19 cellular contexts compared by ENCODE assay signal in genomic region chr3:41302295-41302694, GRCh38.
DNase-seq lines count a peak whose midpoint lies in the region; ATAC-seq, FAIRE-seq and TF ChIP-seq lines count a peak whose summit lies in the region.
"Had no signal": no experiment of that assay in that cellular context is flagged by ENCODE, and none has a peak within 500 bp of the region (broad histone marks: within the 10 kb centered on the region; RNA-seq: fewer than 3 reads in every experiment).

No MANE protein-coding gene starts in this region.

- H4K20me1 ChIP-seq in HepG2 (ENCODE audit: insufficient read depth, low read length), result no peaks in the 10 kb centered on the region
- H4K20me1 ChIP-seq: BLaER1 treated with 17β-estradiol and CSF1 and Interleukin-3, amounts not matched to agents 10 nM and 100 nM had no signal

- WGBS in right lobe of liver (ENCODE audit: insufficient coverage, low coverage, low lambda C conversion rate, missing lambda C conversion rate), result 38% methylated on average over 4 of the region's 4 CpGs
- 85% methylated on average over 4 of the region's 4 CpGs for WGBS in HepG2 (ENCODE audit: low lambda C conversion rate)

- H3K27me3 ChIP-seq in right lobe of liver (no peaks in the 10 kb centered on the region), HepG2 (ENCODE audit: control insufficient read depth in 1 of 2, insufficient read depth in 2 of 2, low read length in 2 of 2) (no peaks in the 10 kb centered on the region), dorsolateral prefrontal cortex (no peaks in the 10 kb centered on the region)
- H3K27me3 ChIP-seq: BLaER1 treated with 17β-estradiol and CSF1 and Interleukin-3, amounts not matched to agents 10 nM and 100 nM had no signal

- TF ChIP-seq EP300 in HepG2 (IDR thresholded peaks at IDR 0.05; ENCODE audit: low read depth in 2 of 2, low read length in 2 of 2) (no peak), HepG2 (CRISPR knock-in tag; IDR thresholded peaks at IDR 0.05; ENCODE audit: borderline replicate concordance) (no peak)

- CTCF ChIA-PET in HepG2 (lab: Yijun Ruan, JAX; ENCODE audit: low intra/inter-chr PET ratio, low total read pairs), result no interaction called here

- H3K36me3 ChIP-seq in right lobe of liver (no peaks in the 10 kb centered on the region), HepG2 (replicated peaks in 1 of 2; ENCODE audit: control insufficient read depth in 1 of 2, insufficient read depth in 2 of 2, low read length in 2 of 2) (no peaks in the 10 kb centered on the region)
- H3K36me3 ChIP-seq: BLaER1 treated with 17β-estradiol and CSF1 and Interleukin-3, amounts not matched to agents 10 nM and 100 nM had no signal

- POLR2A ChIA-PET in HepG2 (lab: Yijun Ruan, JAX), result no interaction called here

- no TSS peak for BruUV-seq in HepG2 (replicated peaks; lab: Mats Ljungman, UMichigan)

- TF ChIP-seq CTCF in right lobe of liver (IDR thresholded peaks at IDR 0.05) (no peak), HepG2 (CRISPR knock-in tag; IDR thresholded peaks at IDR 0.05) (no peak), dorsolateral prefrontal cortex (IDR thresholded peaks at IDR 0.05 in 54 of 56, conservative IDR thresholded peaks at IDR 0.05 in 2 of 56; ENCODE audit: low read depth in 1 of 56, partially characterized antibody in 56 of 56) (no peak)

- TF ChIP-seq POLR2A in right lobe of liver (IDR thresholded peaks at IDR 0.05) (no peak), HepG2 (IDR thresholded peaks at IDR 0.05; ENCODE audit: insufficient read depth in 1 of 2, low read depth in 2 of 2, low read length in 2 of 2) (no peak)

- ATAC-seq in right lobe of liver, result peak in 3 of 4 donors; percentile 20 to 59 (median 56)
- ATAC-seq in HepG2, result no peak
- ATAC-seq in left lobe of liver, result peak; percentile 44
- no peak for ATAC-seq in HG03135 (IDR thresholded peaks at IDR 0.05; ENCODE audit: unreplicated experiment)
- ATAC-seq: A549; CD8-positive, alpha-beta T cell had no signal

- no peaks in the 10 kb centered on the region for H3K79me2 ChIP-seq in HepG2 (ENCODE audit: insufficient read depth, low read length)

- H2AFZ ChIP-seq in HepG2 (ENCODE audit: low read length), result no peak overlapping the region

- no peak for TF ChIP-seq RAD21 in HepG2 (CRISPR knock-in tag; IDR thresholded peaks at IDR 0.05)

- H3K27ac ChIP-seq in right lobe of liver, result no peak overlapping the region
- H3K27ac ChIP-seq in HepG2 (ENCODE audit: extremely low read length, insufficient read depth, low read length), result no peak overlapping the region
- no peak overlapping the region for H3K27ac ChIP-seq in dorsolateral prefrontal cortex
- H3K27ac ChIP-seq: 22Rv1; A549; BLaER1 treated with 17β-estradiol and CSF1 and Interleukin-3, amounts not matched to agents 10 nM and 100 nM; C4-2B had no signal

- no peak overlapping the region for H3K4me2 ChIP-seq in HepG2 (ENCODE audit: low read depth, low read length)
- H3K4me2 ChIP-seq: A549; BLaER1 treated with 17β-estradiol and CSF1 and Interleukin-3, amounts not matched to agents 10 nM and 100 nM had no signal

- in situ Hi-C loops in HepG2 (cut with HindIII; ENCODE audit: extremely low pct_ligation_motif_present, low pct_unique_long_range_greater_than_20kb), result no loop called here

- H3K4me3 ChIP-seq in right lobe of liver (no peak overlapping the region), HepG2 (replicated peaks in 1 of 3; ENCODE audit: insufficient read depth in 1 of 3, low read depth in 2 of 3, low read length in 3 of 3) (no peak overlapping the region), dorsolateral prefrontal cortex (no peak overlapping the region)
- H3K4me3 ChIP-seq: A549; BLaER1 treated with 17β-estradiol and CSF1 and Interleukin-3, amounts not matched to agents 10 nM and 100 nM had no signal

- FAIRE-seq in HepG2 (lab: Jason Lieb, UNC), result no peak
- FAIRE-seq: A549, G401.6, GM12891, GM19239 had no signal

- H3K4me1 ChIP-seq in right lobe of liver, result peaks cover 0 to 10% (median 0%) of the 10 kb centered on the region in 4 donors
- peaks cover 27% of the 10 kb centered on the region for H3K4me1 ChIP-seq in HepG2 (ENCODE audit: insufficient read depth, low read length)
- H3K4me1 ChIP-seq: BLaER1 treated with 17β-estradiol and CSF1 and Interleukin-3, amounts not matched to agents 10 nM and 100 nM; Caco-2 had no signal

- intact Hi-C loops in right lobe of liver (cut with DNase I), result no loop called here
- intact Hi-C loops in HepG2 (cut with micrococcal nuclease; ENCODE audit: unreplicated experiment), result no loop called here
- intact Hi-C loops in dorsolateral prefrontal cortex (cut with DNase I), result no loop called here

- H3K9me3 ChIP-seq in right lobe of liver, result no peaks in the 10 kb centered on the region
- no peaks in the 10 kb centered on the region for H3K9me3 ChIP-seq in HepG2 (ENCODE audit: low read length)
- H3K9me3 ChIP-seq: A549, Caco-2 had no signal

- DNase-seq in right lobe of liver, result no peak
- DNase-seq in HepG2 (ENCODE audit: low spot score), result no peak
- no peak for DNase-seq in left lobe of liver (ENCODE audit: low spot score)
- no peak for DNase-seq in dorsolateral prefrontal cortex
- DNase-seq: AML-193; Caco-2; Calu3; CD4-positive, alpha-beta T cell; CD8-positive, alpha-beta T cell; DMS79 treated with DMSO at 0.1 percent for 48 hours; GF-D8 had no signal

- no peak overlapping the region for H3K9ac ChIP-seq in HepG2 (ENCODE audit: insufficient read depth, low read depth, low read length)
- H3K9ac ChIP-seq: BLaER1 treated with 17β-estradiol and CSF1 and Interleukin-3, amounts not matched to agents 10 nM and 100 nM had no signal

TF ChIP-seq in HepG2, 621 proteins besides CTCF, POLR2A, EP300 and RAD21:
- TF ChIP-seq CCAR2 (optimal IDR thresholded peaks at IDR 0.05; ENCODE audit: low read depth, low read length), result no peak
- TF ChIP-seq REL (CRISPR knock-in tag; conservative IDR thresholded peaks at IDR 0.05), result no peak
- TF ChIP-seq ETS1 (CRISPR knock-in tag; IDR thresholded peaks at IDR 0.05), result no peak
- no peak for TF ChIP-seq ZBTB8A (CRISPR knock-in tag; IDR thresholded peaks at IDR 0.05; ENCODE audit: borderline replicate concordance, low read depth)
- no peak for TF ChIP-seq RBAK (CRISPR knock-in tag; IDR thresholded peaks at IDR 0.05)
- TF ChIP-seq ZEB1 (IDR thresholded peaks at IDR 0.05; ENCODE audit: insufficient replicate concordance, low read depth), result no peak
- no peak for TF ChIP-seq PCBP1 (IDR thresholded peaks at IDR 0.05; ENCODE audit: borderline replicate concordance, low read depth, low read length)
- no peak for TF ChIP-seq CBX5 (CRISPR knock-in tag; IDR thresholded peaks at IDR 0.05; ENCODE audit: borderline replicate concordance)
- no peak for TF ChIP-seq SAP130 (CRISPR knock-in tag; IDR thresholded peaks at IDR 0.05; ENCODE audit: low read depth)
- TF ChIP-seq MBNL3 (CRISPR knock-in tag; conservative IDR thresholded peaks at IDR 0.05), result no peak
- no peak for TF ChIP-seq NR2C2 (CRISPR knock-in tag; IDR thresholded peaks at IDR 0.05; ENCODE audit: borderline replicate concordance)
- TF ChIP-seq RELA (CRISPR knock-in tag; IDR thresholded peaks at IDR 0.05), result no peak
- TF ChIP-seq SMARCE1 (IDR thresholded peaks at IDR 0.05; ENCODE audit: borderline replicate concordance), result no peak
- no peak for TF ChIP-seq MTA3 (CRISPR knock-in tag; IDR thresholded peaks at IDR 0.05)
- no peak for TF ChIP-seq ZNF207 (IDR thresholded peaks at IDR 0.05; ENCODE audit: borderline replicate concordance)
- no peak for TF ChIP-seq MTF2 (CRISPR knock-in tag; IDR thresholded peaks at IDR 0.05; ENCODE audit: borderline replicate concordance)

Comparison
In these comparisons a context has a peak if more than half of its experiments do, and no peak if none do; other contexts are left out.
1. ATAC-seq: peak in right lobe of liver (3 of 4) and left lobe of liver (single experiment); none in HepG2 (single experiment) and HG03135 (single experiment).